In the genomic region with DNA sequence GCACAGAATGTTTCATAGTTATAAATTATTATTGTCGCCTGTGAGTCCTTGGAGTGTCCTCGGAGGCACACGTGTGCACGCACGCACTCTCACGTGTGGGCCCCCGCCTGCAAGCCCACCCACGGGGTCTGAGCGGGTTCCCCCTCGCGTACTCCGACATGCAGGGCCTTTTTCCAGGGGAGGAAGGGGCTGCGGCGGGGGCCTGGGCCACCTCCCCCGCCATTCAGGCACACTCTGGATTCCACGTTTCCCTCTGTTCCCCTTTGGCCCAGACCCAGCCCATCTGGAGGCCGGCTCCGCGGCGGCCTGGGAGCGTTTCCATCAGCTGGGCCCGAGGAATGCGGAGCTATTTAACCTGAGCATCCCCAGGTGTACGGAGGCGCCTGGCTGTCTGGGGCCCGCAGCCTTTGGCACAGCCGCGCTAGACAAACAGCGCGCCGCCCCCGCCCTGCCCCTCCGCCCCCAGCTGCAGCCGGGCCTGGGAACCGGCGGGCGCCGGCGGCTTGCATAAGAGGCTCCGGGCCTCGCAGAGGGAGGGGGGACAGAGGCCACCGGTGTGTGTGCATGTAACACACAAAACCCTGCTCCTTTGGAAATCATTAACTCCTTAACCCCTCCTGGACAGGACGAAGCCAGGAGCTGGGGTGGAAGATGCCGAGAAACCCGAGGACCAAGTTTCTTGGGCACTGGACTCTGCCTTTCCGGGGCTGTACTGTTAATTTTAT, we compare ENCODE assay signal across 1 cellular context.
TF ChIP-seq lines count a peak whose summit lies in the region.

No MANE protein-coding gene starts in this region.

TF ChIP-seq in HepG2, 621 proteins besides CTCF, POLR2A, EP300 and RAD21 (continued from another document and continues in another):
- TF ChIP-seq, protein P1, sequence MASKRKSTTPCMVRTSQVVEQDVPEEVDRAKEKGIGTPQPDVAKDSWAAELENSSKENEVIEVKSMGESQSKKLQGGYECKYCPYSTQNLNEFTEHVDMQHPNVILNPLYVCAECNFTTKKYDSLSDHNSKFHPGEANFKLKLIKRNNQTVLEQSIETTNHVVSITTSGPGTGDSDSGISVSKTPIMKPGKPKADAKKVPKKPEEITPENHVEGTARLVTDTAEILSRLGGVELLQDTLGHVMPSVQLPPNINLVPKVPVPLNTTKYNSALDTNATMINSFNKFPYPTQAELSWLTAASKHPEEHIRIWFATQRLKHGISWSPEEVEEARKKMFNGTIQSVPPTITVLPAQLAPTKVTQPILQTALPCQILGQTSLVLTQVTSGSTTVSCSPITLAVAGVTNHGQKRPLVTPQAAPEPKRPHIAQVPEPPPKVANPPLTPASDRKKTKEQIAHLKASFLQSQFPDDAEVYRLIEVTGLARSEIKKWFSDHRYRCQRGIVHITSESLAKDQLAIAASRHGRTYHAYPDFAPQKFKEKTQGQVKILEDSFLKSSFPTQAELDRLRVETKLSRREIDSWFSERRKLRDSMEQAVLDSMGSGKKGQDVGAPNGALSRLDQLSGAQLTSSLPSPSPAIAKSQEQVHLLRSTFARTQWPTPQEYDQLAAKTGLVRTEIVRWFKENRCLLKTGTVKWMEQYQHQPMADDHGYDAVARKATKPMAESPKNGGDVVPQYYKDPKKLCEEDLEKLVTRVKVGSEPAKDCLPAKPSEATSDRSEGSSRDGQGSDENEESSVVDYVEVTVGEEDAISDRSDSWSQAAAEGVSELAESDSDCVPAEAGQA (IDR thresholded peaks at IDR 0.05; ENCODE audit: low read depth) = no peak; the same call in none of the 2 replicates
- TF ChIP-seq, protein P1 (CRISPR knock-in tag; IDR thresholded peaks at IDR 0.05; ENCODE audit: borderline replicate concordance) = peak; percentile 96; the same call in 1 of the 2 replicates
- TF ChIP-seq ZNF577 (CRISPR knock-in tag; IDR thresholded peaks at IDR 0.05; ENCODE audit: borderline replicate concordance, low read depth) (no peak), ZNF672 (CRISPR knock-in tag; IDR thresholded peaks at IDR 0.05) (no peak), ZMAT3 (CRISPR knock-in tag; conservative IDR thresholded peaks at IDR 0.05) (peak; percentile 98), ZNF552 (CRISPR knock-in tag; IDR thresholded peaks at IDR 0.05; ENCODE audit: borderline replicate concordance) (peak; percentile 99), ZFAT (CRISPR knock-in tag; conservative IDR thresholded peaks at IDR 0.05) (no peak), GMEB1 (CRISPR knock-in tag; IDR thresholded peaks at IDR 0.05; ENCODE audit: borderline replicate concordance) (peak; percentile 92), PTBP1 (IDR thresholded peaks at IDR 0.05; ENCODE audit: low read depth, low read length, poor library complexity, severe bottlenecking) (peak; percentile 90), ZNF333 (CRISPR knock-in tag; IDR thresholded peaks at IDR 0.05; ENCODE audit: borderline replicate concordance) (no peak; the same call in 1 of the 2 replicates), ARNTL (CRISPR knock-in tag; IDR thresholded peaks at IDR 0.05) (peak; percentile 99), ZNF598 (CRISPR knock-in tag; IDR thresholded peaks at IDR 0.05; ENCODE audit: borderline replicate concordance) (peak; percentile 100), SETDB1 (CRISPR knock-in tag; IDR thresholded peaks at IDR 0.05; ENCODE audit: borderline replicate concordance) (no peak), GPN1 (CRISPR knock-in tag; IDR thresholded peaks at IDR 0.05; ENCODE audit: borderline replicate concordance) (no peak; the same call in 1 of the 2 replicates), ZNF589 (CRISPR knock-in tag; conservative IDR thresholded peaks at IDR 0.05) (peak; percentile 100), PAX8 (CRISPR knock-in tag; IDR thresholded peaks at IDR 0.05; ENCODE audit: borderline replicate concordance) (0 out of 2 replicates have a peak, but pooled peaks have one; percentile 76), NFATC3 (CRISPR knock-in tag; IDR thresholded peaks at IDR 0.05) (peak; percentile 100), SP140L (CRISPR knock-in tag; IDR thresholded peaks at IDR 0.05; ENCODE audit: borderline replicate concordance) (peak; percentile 38; the same call in 1 of the 2 replicates), MED8 (CRISPR knock-in tag; IDR thresholded peaks at IDR 0.05; ENCODE audit: insufficient replicate concordance) (peak; percentile 100), ZNF891 (CRISPR knock-in tag; IDR thresholded peaks at IDR 0.05) (peak; percentile 98), LBX2 (CRISPR knock-in tag; IDR thresholded peaks at IDR 0.05; ENCODE audit: borderline replicate concordance) (peak; percentile 82; the same call in 1 of the 2 replicates), ZNF850 (CRISPR knock-in tag; conservative IDR thresholded peaks at IDR 0.05) (no peak), ZFP91 (CRISPR knock-in tag; IDR thresholded peaks at IDR 0.05; ENCODE audit: borderline replicate concordance) (peak; percentile 98), GZF1 (CRISPR knock-in tag; IDR thresholded peaks at IDR 0.05) (peak; percentile 82; the same call in 1 of the 2 replicates), SAP130 (CRISPR knock-in tag; IDR thresholded peaks at IDR 0.05; ENCODE audit: low read depth) (peak; percentile 99), PPARG (CRISPR knock-in tag; conservative IDR thresholded peaks at IDR 0.05) (peak; percentile 100), ZNF616 (CRISPR knock-in tag; IDR thresholded peaks at IDR 0.05; ENCODE audit: low read depth) (no peak; the same call in 1 of the 2 replicates), ZNF878 (CRISPR knock-in tag; IDR thresholded peaks at IDR 0.05) (peak; percentile 99), KDM1A (CRISPR knock-in tag; IDR thresholded peaks at IDR 0.05) (peak; percentile 91), RFX1 (IDR thresholded peaks at IDR 0.05) (no peak), RELA (CRISPR knock-in tag; IDR thresholded peaks at IDR 0.05) (peak; percentile 98), ZBTB42 (CRISPR knock-in tag; IDR thresholded peaks at IDR 0.05) (peak; percentile 99), SCMH1 (CRISPR knock-in tag; IDR thresholded peaks at IDR 0.05; ENCODE audit: borderline replicate concordance) (no peak), FOXO1 (CRISPR knock-in tag; IDR thresholded peaks at IDR 0.05) (peak; percentile 99), HOXD1 (CRISPR knock-in tag; IDR thresholded peaks at IDR 0.05) (peak; percentile 99)
- TF ChIP-seq, protein P2, sequence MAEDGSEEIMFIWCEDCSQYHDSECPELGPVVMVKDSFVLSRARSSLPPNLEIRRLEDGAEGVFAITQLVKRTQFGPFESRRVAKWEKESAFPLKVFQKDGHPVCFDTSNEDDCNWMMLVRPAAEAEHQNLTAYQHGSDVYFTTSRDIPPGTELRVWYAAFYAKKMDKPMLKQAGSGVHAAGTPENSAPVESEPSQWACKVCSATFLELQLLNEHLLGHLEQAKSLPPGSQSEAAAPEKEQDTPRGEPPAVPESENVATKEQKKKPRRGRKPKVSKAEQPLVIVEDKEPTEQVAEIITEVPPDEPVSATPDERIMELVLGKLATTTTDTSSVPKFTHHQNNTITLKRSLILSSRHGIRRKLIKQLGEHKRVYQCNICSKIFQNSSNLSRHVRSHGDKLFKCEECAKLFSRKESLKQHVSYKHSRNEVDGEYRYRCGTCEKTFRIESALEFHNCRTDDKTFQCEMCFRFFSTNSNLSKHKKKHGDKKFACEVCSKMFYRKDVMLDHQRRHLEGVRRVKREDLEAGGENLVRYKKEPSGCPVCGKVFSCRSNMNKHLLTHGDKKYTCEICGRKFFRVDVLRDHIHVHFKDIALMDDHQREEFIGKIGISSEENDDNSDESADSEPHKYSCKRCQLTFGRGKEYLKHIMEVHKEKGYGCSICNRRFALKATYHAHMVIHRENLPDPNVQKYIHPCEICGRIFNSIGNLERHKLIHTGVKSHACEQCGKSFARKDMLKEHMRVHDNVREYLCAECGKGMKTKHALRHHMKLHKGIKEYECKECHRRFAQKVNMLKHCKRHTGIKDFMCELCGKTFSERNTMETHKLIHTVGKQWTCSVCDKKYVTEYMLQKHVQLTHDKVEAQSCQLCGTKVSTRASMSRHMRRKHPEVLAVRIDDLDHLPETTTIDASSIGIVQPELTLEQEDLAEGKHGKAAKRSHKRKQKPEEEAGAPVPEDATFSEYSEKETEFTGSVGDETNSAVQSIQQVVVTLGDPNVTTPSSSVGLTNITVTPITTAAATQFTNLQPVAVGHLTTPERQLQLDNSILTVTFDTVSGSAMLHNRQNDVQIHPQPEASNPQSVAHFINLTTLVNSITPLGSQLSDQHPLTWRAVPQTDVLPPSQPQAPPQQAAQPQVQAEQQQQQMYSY (CRISPR knock-in tag; IDR thresholded peaks at IDR 0.05) = peak; percentile 86
- TF ChIP-seq, protein P3, sequence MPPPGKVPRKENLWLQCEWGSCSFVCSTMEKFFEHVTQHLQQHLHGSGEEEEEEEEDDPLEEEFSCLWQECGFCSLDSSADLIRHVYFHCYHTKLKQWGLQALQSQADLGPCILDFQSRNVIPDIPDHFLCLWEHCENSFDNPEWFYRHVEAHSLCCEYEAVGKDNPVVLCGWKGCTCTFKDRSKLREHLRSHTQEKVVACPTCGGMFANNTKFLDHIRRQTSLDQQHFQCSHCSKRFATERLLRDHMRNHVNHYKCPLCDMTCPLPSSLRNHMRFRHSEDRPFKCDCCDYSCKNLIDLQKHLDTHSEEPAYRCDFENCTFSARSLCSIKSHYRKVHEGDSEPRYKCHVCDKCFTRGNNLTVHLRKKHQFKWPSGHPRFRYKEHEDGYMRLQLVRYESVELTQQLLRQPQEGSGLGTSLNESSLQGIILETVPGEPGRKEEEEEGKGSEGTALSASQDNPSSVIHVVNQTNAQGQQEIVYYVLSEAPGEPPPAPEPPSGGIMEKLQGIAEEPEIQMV (CRISPR knock-in tag; IDR thresholded peaks at IDR 0.05; ENCODE audit: low read depth) = peak; percentile 89; the same call in 1 of the 2 replicates
- TF ChIP-seq, protein P4, sequence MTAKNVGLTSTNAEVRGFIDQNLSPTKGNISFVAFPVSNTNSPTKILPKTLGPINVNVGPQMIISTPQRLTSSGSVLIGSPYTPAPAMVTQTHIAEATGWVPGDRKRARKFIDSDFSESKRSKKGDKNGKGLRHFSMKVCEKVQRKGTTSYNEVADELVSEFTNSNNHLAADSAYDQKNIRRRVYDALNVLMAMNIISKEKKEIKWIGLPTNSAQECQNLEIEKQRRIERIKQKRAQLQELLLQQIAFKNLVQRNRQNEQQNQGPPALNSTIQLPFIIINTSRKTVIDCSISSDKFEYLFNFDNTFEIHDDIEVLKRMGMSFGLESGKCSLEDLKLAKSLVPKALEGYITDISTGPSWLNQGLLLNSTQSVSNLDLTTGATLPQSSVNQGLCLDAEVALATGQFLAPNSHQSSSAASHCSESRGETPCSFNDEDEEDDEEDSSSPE (CRISPR knock-in tag; IDR thresholded peaks at IDR 0.05) = peak; percentile 96
- TF ChIP-seq, protein P5, sequence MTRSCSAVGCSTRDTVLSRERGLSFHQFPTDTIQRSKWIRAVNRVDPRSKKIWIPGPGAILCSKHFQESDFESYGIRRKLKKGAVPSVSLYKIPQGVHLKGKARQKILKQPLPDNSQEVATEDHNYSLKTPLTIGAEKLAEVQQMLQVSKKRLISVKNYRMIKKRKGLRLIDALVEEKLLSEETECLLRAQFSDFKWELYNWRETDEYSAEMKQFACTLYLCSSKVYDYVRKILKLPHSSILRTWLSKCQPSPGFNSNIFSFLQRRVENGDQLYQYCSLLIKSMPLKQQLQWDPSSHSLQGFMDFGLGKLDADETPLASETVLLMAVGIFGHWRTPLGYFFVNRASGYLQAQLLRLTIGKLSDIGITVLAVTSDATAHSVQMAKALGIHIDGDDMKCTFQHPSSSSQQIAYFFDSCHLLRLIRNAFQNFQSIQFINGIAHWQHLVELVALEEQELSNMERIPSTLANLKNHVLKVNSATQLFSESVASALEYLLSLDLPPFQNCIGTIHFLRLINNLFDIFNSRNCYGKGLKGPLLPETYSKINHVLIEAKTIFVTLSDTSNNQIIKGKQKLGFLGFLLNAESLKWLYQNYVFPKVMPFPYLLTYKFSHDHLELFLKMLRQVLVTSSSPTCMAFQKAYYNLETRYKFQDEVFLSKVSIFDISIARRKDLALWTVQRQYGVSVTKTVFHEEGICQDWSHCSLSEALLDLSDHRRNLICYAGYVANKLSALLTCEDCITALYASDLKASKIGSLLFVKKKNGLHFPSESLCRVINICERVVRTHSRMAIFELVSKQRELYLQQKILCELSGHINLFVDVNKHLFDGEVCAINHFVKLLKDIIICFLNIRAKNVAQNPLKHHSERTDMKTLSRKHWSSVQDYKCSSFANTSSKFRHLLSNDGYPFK (CRISPR knock-in tag; IDR thresholded peaks at IDR 0.05; ENCODE audit: borderline replicate concordance) = peak; percentile 93
